ENCODE assay signal across 1 cellular context in genomic region chr19:58326914-58327726, GRCh38.
TF ChIP-seq lines count a peak whose summit lies in the region.

ZSCAN22 (plus strand) TSS chr19:58326994; CDS start chr19:58334803, 7,809 bp downstream.

TF ChIP-seq in H1, 55 proteins besides CTCF, POLR2A, EP300 and RAD21 (continued from another document):
- TF ChIP-seq POLR2AphosphoS5 (IDR thresholded peaks at IDR 0.05; ENCODE audit: low read depth, low read length) (no peak; the same call in 1 of the 2 replicates), USF2 (IDR thresholded peaks at IDR 0.05; ENCODE audit: low read length) (no peak), YY1 (IDR thresholded peaks at IDR 0.05; ENCODE audit: low read depth, low read length) (peak; percentile 68; the same call in 1 of the 2 replicates), SIN3A (conservative IDR thresholded peaks at IDR 0.05 in 1 of 2, IDR thresholded peaks at IDR 0.05 in 1 of 2; ENCODE audit: low read depth in 1 of 2, low read length in 2 of 2) (peak in 1 of 2 experiments; percentile 87; a peak in 2 of 4 replicates), TEAD4 (IDR thresholded peaks at IDR 0.05; ENCODE audit: low read depth, low read length) (peak; percentile 6; the same call in 1 of the 2 replicates), KDM4A (IDR thresholded peaks at IDR 0.05; ENCODE audit: low read depth, low read length, severe bottlenecking) (peak; percentile 97), HDAC6 (IDR thresholded peaks at IDR 0.05; ENCODE audit: low read depth, low read length) (no peak), BCL11A (IDR thresholded peaks at IDR 0.05; ENCODE audit: low read depth in 2 of 2, low read length in 2 of 2) (no peak), CHD1 (IDR thresholded peaks at IDR 0.05; ENCODE audit: low read depth, low read length) (no peak), ASH2L (IDR thresholded peaks at IDR 0.05; ENCODE audit: low read length) (peak; percentile 83), CHD7 (IDR thresholded peaks at IDR 0.05; ENCODE audit: insufficient replicate concordance, low read length) (no peak), SIX5 (IDR thresholded peaks at IDR 0.05; ENCODE audit: low read depth, low read length) (peak; percentile 99), RBBP5 (IDR thresholded peaks at IDR 0.05; ENCODE audit: borderline replicate concordance, low read depth, low read length) (peak; percentile 59), PHF8 (conservative IDR thresholded peaks at IDR 0.05; ENCODE audit: low read depth, low read length) (peak; percentile 87), SIRT6 (IDR thresholded peaks at IDR 0.05; ENCODE audit: low read length) (no peak), SP1 (IDR thresholded peaks at IDR 0.05; ENCODE audit: low read depth, low read length) (no peak), JUN (IDR thresholded peaks at IDR 0.05; ENCODE audit: low read depth, low read length) (no peak), BACH1 (IDR thresholded peaks at IDR 0.05; ENCODE audit: low read length) (peak; percentile 46; the same call in 1 of the 2 replicates), POU5F1 (IDR thresholded peaks at IDR 0.05; ENCODE audit: low read depth, low read length) (no peak), E2F6 (IDR thresholded peaks at IDR 0.05) (no peak), KDM1A (IDR thresholded peaks at IDR 0.05; ENCODE audit: borderline replicate concordance, low read length) (no peak), EGR1 (IDR thresholded peaks at IDR 0.05; ENCODE audit: borderline replicate concordance, low read depth, low read length) (no peak), SP2 (IDR thresholded peaks at IDR 0.05; ENCODE audit: low read length) (no peak), RFX5 (IDR thresholded peaks at IDR 0.05; ENCODE audit: borderline replicate concordance, low read depth, low read length) (no peak), TAF1 (IDR thresholded peaks at IDR 0.05; ENCODE audit: low read depth, low read length) (no peak; the same call in 1 of the 2 replicates), MAFK (IDR thresholded peaks at IDR 0.05; ENCODE audit: low read depth, low read length) (no peak), FOSL1 (IDR thresholded peaks at IDR 0.05; ENCODE audit: insufficient read depth, low read depth, low read length) (no peak), GABPA (IDR thresholded peaks at IDR 0.05; ENCODE audit: borderline replicate concordance, insufficient read depth, low read length) (no peak; the same call in 1 of the 2 replicates), SAP30 (IDR thresholded peaks at IDR 0.05; ENCODE audit: insufficient read depth, insufficient replicate concordance, low read length) (peak; percentile 96), KDM5A (IDR thresholded peaks at IDR 0.05; ENCODE audit: low read length) (peak; percentile 81; the same call in 1 of the 2 replicates), BRCA1 (IDR thresholded peaks at IDR 0.05; ENCODE audit: low read depth, low read length) (no peak), ZNF274 (IDR thresholded peaks at IDR 0.05; ENCODE audit: borderline replicate concordance, extremely low read depth, low read length) (no peak), RNF2 (IDR thresholded peaks at IDR 0.05; ENCODE audit: borderline replicate concordance, low read depth, low read length, missing control alignments, poor library complexity, severe bottlenecking) (no peak), CBX5 (IDR thresholded peaks at IDR 0.05; ENCODE audit: low read depth, low read length) (no peak), NRF1 (IDR thresholded peaks at IDR 0.05; ENCODE audit: low read depth, low read length) (no peak), HDAC2 (IDR thresholded peaks at IDR 0.05; ENCODE audit: borderline replicate concordance in 1 of 2, low read depth in 2 of 2, low read length in 2 of 2) (peak in 1 of 2 experiments; percentile 87; a peak in 2 of 4 replicates), SUZ12 (IDR thresholded peaks at IDR 0.05; ENCODE audit: low read length) (no peak), ATF2 (IDR thresholded peaks at IDR 0.05; ENCODE audit: low read length) (peak; percentile 60; the same call in 1 of the 2 replicates), NANOG (IDR thresholded peaks at IDR 0.05; ENCODE audit: insufficient read depth, low read depth, low read length, poor library complexity, severe bottlenecking) (peak; percentile 17), CREB1 (IDR thresholded peaks at IDR 0.05) (peak; percentile 94), CTBP2 (IDR thresholded peaks at IDR 0.05; ENCODE audit: borderline replicate concordance, insufficient read depth, insufficient read length, low read length) (peak; percentile 37), TAF7 (optimal IDR thresholded peaks at IDR 0.05; ENCODE audit: borderline replicate concordance, low read depth, low read length) (peak; percentile 78), TCF12 (IDR thresholded peaks at IDR 0.05; ENCODE audit: low read depth, low read length) (no peak), TBP (IDR thresholded peaks at IDR 0.05; ENCODE audit: low read depth, low read length) (peak; percentile 61), GTF2F1 (IDR thresholded peaks at IDR 0.05; ENCODE audit: borderline replicate concordance, low read depth, low read length) (no peak), CHD2 (IDR thresholded peaks at IDR 0.05; ENCODE audit: low read length) (no peak; the same call in none of the 2 replicates), RXRA (IDR thresholded peaks at IDR 0.05; ENCODE audit: insufficient read depth, low read depth, low read length) (no peak), SP4 (IDR thresholded peaks at IDR 0.05; ENCODE audit: low read length) (0 out of 2 replicates have a peak, but pooled peaks have one; percentile 34), ATF3 (IDR thresholded peaks at IDR 0.05; ENCODE audit: insufficient read depth, low read depth, low read length) (peak; percentile 48; the same call in 1 of the 2 replicates), JUND (IDR thresholded peaks at IDR 0.05; ENCODE audit: low read length) (no peak), CEBPB (IDR thresholded peaks at IDR 0.05; ENCODE audit: low read depth, low read length) (no peak)
TF ChIP-seq in H1: peak in this region for 22.
